Comparison of ENCODE assay signal across 18 cellular contexts in the genomic region with DNA sequence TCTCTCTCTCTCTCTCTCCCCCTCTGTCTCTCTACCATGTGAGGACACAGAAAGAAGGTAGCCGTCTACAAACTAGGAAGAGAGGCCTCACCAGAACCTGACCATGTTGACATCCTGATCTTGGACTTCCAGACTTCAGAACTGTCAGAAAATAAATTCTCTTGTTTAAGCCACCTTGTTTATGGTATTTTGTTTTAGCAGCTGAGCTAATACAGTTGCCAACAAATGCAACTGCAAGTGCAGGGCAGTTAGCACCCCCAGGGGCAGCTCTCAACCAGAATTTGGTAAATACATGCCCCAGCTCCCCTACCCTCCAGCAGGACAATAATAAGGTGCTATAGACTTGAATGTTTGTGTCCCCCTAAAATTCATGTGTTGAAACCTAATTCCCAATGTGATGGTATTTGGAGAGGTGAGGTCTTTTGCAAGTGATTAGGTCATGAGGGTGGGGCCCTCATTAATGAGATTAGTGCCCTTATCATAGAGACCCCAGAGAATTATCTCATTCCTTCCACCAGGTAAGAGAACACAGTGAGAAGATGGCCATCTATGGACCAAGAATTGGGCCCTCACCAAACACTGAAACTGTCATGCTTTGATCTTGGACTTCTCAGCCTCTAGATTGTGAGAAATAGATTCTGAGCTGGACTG. TPM values are rescaled to one million over a fixed set of nuclear protein-coding genes. Genes with fewer than 3 reads are reported as not detected.
DNase-seq lines count a peak whose midpoint lies in the region; ATAC-seq, FAIRE-seq and TF ChIP-seq lines count a peak whose summit lies in the region.
"Had no signal": no experiment of that assay in that cellular context is flagged by ENCODE, and none has a peak within 500 bp of the region (broad histone marks: within the 10 kb centered on the region; RNA-seq: fewer than 3 reads in every experiment).

No MANE protein-coding gene starts in this region.

- H2AFZ ChIP-seq in IMR-90 (replicated peaks; ENCODE audit: low read length, poor library complexity) (no peak overlapping the region), H1 (ENCODE audit: low read length) (no peak overlapping the region)

- FAIRE-seq in H1 (lab: Jason Lieb, UNC), result no peak
- FAIRE-seq: D721Med, GM12891, HTR-8/SVneo had no signal

- H3K4me2 ChIP-seq in IMR-90 (ENCODE audit: low read depth, low read length), result no peak overlapping the region
- no peak overlapping the region for H3K4me2 ChIP-seq in H1 (ENCODE audit: insufficient read depth in 1 of 2, low read depth in 2 of 2, low read length in 2 of 2)

- H3K27me3 ChIP-seq in IMR-90 (ENCODE audit: control insufficient read depth, insufficient read depth, low read length), result no peaks in the 10 kb centered on the region
- 0 out of 7 replicates have a peak, but pooled peaks cover 0 to 3% (median 0%) of the 10 kb centered on the region in 4 experiments for H3K27me3 ChIP-seq in H1 (replicated peaks in 1 of 4; ENCODE audit: control insufficient read depth in 3 of 4, extremely low read depth in 1 of 4, insufficient read depth in 3 of 4, low read length in 3 of 4)
- no peaks in the 10 kb centered on the region for H3K27me3 ChIP-seq in right lobe of liver
- H3K27me3 ChIP-seq in right atrium auricular region, result no peaks in the 10 kb centered on the region
- H3K27me3 ChIP-seq: BE2C had no signal

- POLR2A ChIA-PET in IMR-90 (lab: Charles Lee; ENCODE audit: unreplicated experiment) (interaction anchor here (0.6 kb wide), 1 partner anchor 233 kb away, joined by 3 read pairs; no protein-coding TSS in a partner anchor), H1 (lab: Charles Lee; ENCODE audit: partially characterized antibody) (no interaction called here)

- no peaks in the 10 kb centered on the region for H3K79me1 ChIP-seq in IMR-90 (ENCODE audit: low read depth in 1 of 2, low read length in 2 of 2)
- no peaks in the 10 kb centered on the region for H3K79me1 ChIP-seq in H1 (ENCODE audit: low read depth, low read length)

- H2BK20ac ChIP-seq in IMR-90 (ENCODE audit: low read depth, low read length), result 0 out of 2 replicates have a peak overlapping the region, but pooled peaks have one; percentile 14
- H2BK20ac ChIP-seq in H1 (ENCODE audit: low read length), result 0 out of 2 replicates have a peak overlapping the region, but pooled peaks have one; percentile 38

- ATAC-seq in IMR-90 (ENCODE audit: low read depth), result no peak
- ATAC-seq in right lobe of liver, result no peak
- no peak for ATAC-seq in HG03045 (IDR thresholded peaks at IDR 0.05; ENCODE audit: unreplicated experiment)

- no peak overlapping the region for H3K9ac ChIP-seq in IMR-90 (ENCODE audit: low read depth, low read length)
- no peak overlapping the region for H3K9ac ChIP-seq in H1 (replicated peaks in 1 of 4; ENCODE audit: extremely low read depth in 1 of 4, low read depth in 3 of 4, low read length in 3 of 4)

- H3K4me1 ChIP-seq in IMR-90 (ENCODE audit: control insufficient read depth, insufficient read depth, low read length), result peaks cover 3% of the 10 kb centered on the region; the same call in 1 of the 2 replicates
- peaks cover 0 to 13% (median 6%) of the 10 kb centered on the region in 4 experiments; a peak in 5 of 7 replicates for H3K4me1 ChIP-seq in H1 (replicated peaks in 1 of 4; ENCODE audit: control insufficient read depth in 3 of 4, insufficient read depth in 4 of 4, low read length in 3 of 4)
- H3K4me1 ChIP-seq in right lobe of liver, result peaks cover 0 to 28% (median 13%) of the 10 kb centered on the region in 4 donors
- peaks cover 0 to 19% of the 10 kb centered on the region in 2 donors for H3K4me1 ChIP-seq in right atrium auricular region
- H3K4me1 ChIP-seq: BE2C had no signal

- no peaks in the 10 kb centered on the region for H3K79me2 ChIP-seq in H1 (ENCODE audit: control insufficient read depth in 1 of 2, insufficient read depth in 2 of 2, low read length in 2 of 2)

- H3K9me3 ChIP-seq in IMR-90 (ENCODE audit: control insufficient read depth, insufficient read depth, low read length) (peaks cover 2% of the 10 kb centered on the region; the same call in 1 of the 2 replicates), H1 (ENCODE audit: insufficient read depth in 2 of 2, low read depth in 1 of 2, low read length in 1 of 2) (no peaks in the 10 kb centered on the region), right lobe of liver (no peaks in the 10 kb centered on the region), right atrium auricular region (no peaks in the 10 kb centered on the region)
- H3K9me3 ChIP-seq: BE2C, Caco-2 had no signal

- BruUV-seq in IMR-90 (replicated peaks; lab: Mats Ljungman, UMichigan), result no TSS peak

- H4K5ac ChIP-seq in IMR-90 (ENCODE audit: low read depth, low read length) (no peak overlapping the region), H1 (ENCODE audit: insufficient read length, low read depth, low read length) (no peak overlapping the region)

- no peaks in the 10 kb centered on the region for H3K23me2 ChIP-seq in H1 (ENCODE audit: low read depth, low read length)

- no peak overlapping the region for H3K4ac ChIP-seq in IMR-90 (ENCODE audit: low read depth, low read length)
- H3K4ac ChIP-seq in H1 (replicated peaks; ENCODE audit: insufficient read length, low read depth, low read length), result no peak overlapping the region

- H3K56ac ChIP-seq in IMR-90 (ENCODE audit: extremely low read depth, insufficient read depth, low read length), result no peak overlapping the region
- H3K56ac ChIP-seq in H1 (replicated peaks; ENCODE audit: insufficient read length, low read depth, low read length), result no peak overlapping the region

- H4K91ac ChIP-seq in IMR-90 (ENCODE audit: insufficient read depth, low read depth, low read length) (no peak overlapping the region), H1 (replicated peaks; ENCODE audit: insufficient read length, low read length) (no peak overlapping the region)

- TF ChIP-seq POLR2A in IMR-90 (IDR thresholded peaks at IDR 0.05; ENCODE audit: low read depth, low read length) (no peak), H1 (IDR thresholded peaks at IDR 0.05; ENCODE audit: control extremely low read depth in 1 of 2, low read depth in 2 of 2, low read length in 2 of 2) (no peak), right lobe of liver (IDR thresholded peaks at IDR 0.05) (no peak)

- TF ChIP-seq CTCF in IMR-90 (conservative IDR thresholded peaks at IDR 0.05; ENCODE audit: low read depth, low read length) (no peak), H1 (IDR thresholded peaks at IDR 0.05; ENCODE audit: control extremely low read depth in 1 of 3, insufficient read depth in 1 of 3, low read depth in 1 of 3, low read length in 3 of 3) (no peak), right lobe of liver (IDR thresholded peaks at IDR 0.05) (no peak), right atrium auricular region (IDR thresholded peaks at IDR 0.05) (no peak)

- WGBS in IMR-90 (ENCODE audit: extremely low coverage in 2 of 2, insufficient read length in 1 of 2), 2 experiments, result no CpG with 5 or more reads among the region's 1 CpG
- 88% methylated on average over 1 of the region's 1 CpG; no CpG with 5 or more reads in 1 of the 2 experiments for WGBS in H1 (ENCODE audit: extremely low coverage in 1 of 2, insufficient coverage in 1 of 2, insufficient read length in 1 of 2, insufficient replicate concordance in 2 of 2, low coverage in 1 of 2, low lambda C conversion rate in 2 of 2, missing lambda C conversion rate in 1 of 2), 2 experiments
- WGBS in right lobe of liver (ENCODE audit: insufficient coverage, low coverage, low lambda C conversion rate, missing lambda C conversion rate), result 40% methylated on average over 1 of the region's 1 CpG

- no peak overlapping the region for H3K4me3 ChIP-seq in IMR-90 (ENCODE audit: insufficient read depth, low read depth, low read length)
- H3K4me3 ChIP-seq in H1 (ENCODE audit: extremely low read depth in 1 of 4, insufficient read depth in 2 of 4, low read depth in 3 of 4, low read length in 4 of 4), result no peak overlapping the region
- no peak overlapping the region for H3K4me3 ChIP-seq in right lobe of liver
- H3K4me3 ChIP-seq in right atrium auricular region, result no peak overlapping the region

- H4K8ac ChIP-seq in IMR-90 (ENCODE audit: low read depth in 2 of 2, low read length in 2 of 2) (no peak overlapping the region), H1 (ENCODE audit: extremely low read depth, insufficient read depth, low read length) (no peak overlapping the region)

- intact Hi-C loops in IMR-90 (cut with micrococcal nuclease) (loop anchor here (5.0 to 10.0 kb wide), 2 partner anchors 214 to 646 kb away; no protein-coding TSS in a partner anchor), right lobe of liver (cut with DNase I) (loop anchor here (5.0 to 10.0 kb wide), 3 partner anchors 46 to 284 kb away; a partner anchor contains a TSS)

- H4K20me1 ChIP-seq in IMR-90 (ENCODE audit: insufficient read depth, low read length) (no peaks in the 10 kb centered on the region), H1 (replicated peaks in 1 of 2; ENCODE audit: control insufficient read depth in 1 of 2, insufficient read depth in 2 of 2, low read length in 2 of 2) (no peaks in the 10 kb centered on the region)

- CTCF ChIA-PET in IMR-90 (lab: Yijun Ruan, JAX) (interaction anchor here (0.6 to 0.9 kb wide), 3 partner anchors 64 to 296 kb away, joined by 3 read pairs; no protein-coding TSS in a partner anchor), H1 (lab: Charles Lee; ENCODE audit: partially characterized antibody) (interaction anchor here (0.8 to 11.7 kb wide), 11 partner anchors 8 to 333 kb away, joined by 3 to 249 read pairs (median 4); no protein-coding TSS in a partner anchor)

- H2BK120ac ChIP-seq in IMR-90 (ENCODE audit: low read depth, low read length) (no peak overlapping the region), H1 (replicated peaks; ENCODE audit: low read depth, low read length) (no peak overlapping the region)

- H3K14ac ChIP-seq in IMR-90 (replicated peaks; ENCODE audit: low read depth, low read length) (no peak overlapping the region), H1 (ENCODE audit: insufficient read length) (no peak overlapping the region)

- dilution Hi-C loops in IMR-90 (cut with HindIII; ENCODE audit: low sequenced_read_pairs, unreplicated experiment), result loop anchor here (25.0 kb wide), 1 partner anchor 299 kb away; no protein-coding TSS in a partner anchor

- no peak overlapping the region for H3K27ac ChIP-seq in IMR-90 (ENCODE audit: insufficient read depth, low read length)
- no peak overlapping the region for H3K27ac ChIP-seq in H1 (ENCODE audit: low read depth, low read length)
- peak overlapping the region in 2 of 3 donors; percentile 60 to 83 for H3K27ac ChIP-seq in right lobe of liver
- H3K27ac ChIP-seq in right atrium auricular region, result no peak overlapping the region

- H3K36me3 ChIP-seq in IMR-90 (ENCODE audit: control insufficient read depth, insufficient read depth, low read length) (no peaks in the 10 kb centered on the region), H1 (ENCODE audit: control insufficient read depth in 2 of 4, insufficient read depth in 4 of 4, low read length in 3 of 4) (no peaks in the 10 kb centered on the region), right lobe of liver (no peaks in the 10 kb centered on the region), right atrium auricular region (no peaks in the 10 kb centered on the region)
- H3K36me3 ChIP-seq: BE2C had no signal

- H2AK9ac ChIP-seq in IMR-90 (replicated peaks; ENCODE audit: low read depth, low read length, poor library complexity), result no peak overlapping the region

- no peaks in the 10 kb centered on the region; the same call in 1 of the 2 replicates for H3K9me1 ChIP-seq in IMR-90 (ENCODE audit: insufficient read depth, low read length)

- H2BK5ac ChIP-seq in IMR-90 (ENCODE audit: low read depth, low read length, poor library complexity, severe bottlenecking) (no peak overlapping the region), H1 (ENCODE audit: low read depth, low read length) (no peak overlapping the region)

- in situ Hi-C loops in IMR-90 (cut with MboI; ENCODE audit: low sequenced_read_pairs), result loop anchor here (5.0 to 25.0 kb wide), 3 partner anchors 294 to 649 kb away; no protein-coding TSS in a partner anchor

- H2BK15ac ChIP-seq in IMR-90 (ENCODE audit: low read depth, low read length) (peak overlapping the region; percentile 67), H1 (ENCODE audit: low read length) (no peak overlapping the region; the same call in 1 of the 2 replicates)

- no peak overlapping the region for H2AK5ac ChIP-seq in IMR-90 (ENCODE audit: low read depth, low read length)
- H2AK5ac ChIP-seq in H1 (ENCODE audit: low read depth, low read length), result no peak overlapping the region

- TF ChIP-seq RAD21 in IMR-90 (IDR thresholded peaks at IDR 0.05; ENCODE audit: low read length), result no peak
- no peak for TF ChIP-seq RAD21 in H1 (IDR thresholded peaks at IDR 0.05 in 1 of 2, conservative IDR thresholded peaks at IDR 0.05 in 1 of 2; ENCODE audit: low read depth in 2 of 2, low read length in 2 of 2)

- no peak for DNase-seq in IMR-90
- DNase-seq in H1 (ENCODE audit: low read depth in 1 of 2, low spot score in 2 of 2), result no peak
- no peak for DNase-seq in right lobe of liver
- no peak for DNase-seq in right atrium auricular region (ENCODE audit: low spot score)
- DNase-seq in stimulated activated naive CD4-positive, alpha-beta T cell (lab: John Stamatoyannopoulos, UW), result no peak
- no peak for DNase-seq in middle frontal gyrus (ENCODE audit: extremely low spot score, low spot score)
- DNase-seq: ACHN; BE2C; C1 segment of cervical spinal cord; Caco-2; CD4-positive, alpha-beta T cell; GOT3; H9; KG1 had no signal

- no peak overlapping the region for H2BK12ac ChIP-seq in H1 (ENCODE audit: low read depth, low read length)

- H3K18ac ChIP-seq in IMR-90 (ENCODE audit: low read depth, low read length), result 0 out of 2 replicates have a peak overlapping the region, but pooled peaks have one; percentile 45
- H3K18ac ChIP-seq in H1 (ENCODE audit: extremely low read depth, low read length), result no peak overlapping the region

- no peak for TF ChIP-seq EP300 in H1 (IDR thresholded peaks at IDR 0.05; ENCODE audit: borderline replicate concordance in 1 of 2, low read depth in 2 of 2, low read length in 2 of 2)

- H3K23ac ChIP-seq in IMR-90 (ENCODE audit: low read depth, low read length) (no peak overlapping the region), H1 (ENCODE audit: insufficient read length) (no peak overlapping the region)

RNA-seq across cellular contexts. Expression of a gene that starts 6.7 kb away (rescaled TPM):
- total RNA-seq in IMR-90 (2012; rRNA removed), result 0.72 and 0.83 TPM in 2 replicates
- 3.1 and 3.9 TPM in 2 replicates for polyA plus RNA-seq in IMR-90 (2012; rRNA removed)
- 3.4 and 7.6 TPM in 2 replicates for polyA plus RNA-seq in IMR-90 (2012; cell fraction: cytosol; rRNA removed)
- 2.9 and 7.4 TPM in 2 replicates for polyA plus RNA-seq in IMR-90 (2012; cell fraction: nucleus; rRNA removed; ENCODE audit: low replicate concordance)
- 1.6 and 1.7 TPM in 2 replicates for total RNA-seq in H1 (2021; fragmentation: NEBNext Ultra II Directional; extraction: Animal tissue kit (Norgen Biotek cat#: 25700))
- polyA plus RNA-seq in H1 (2011; rRNA removed), result 1.0 and 1.6 TPM in 2 replicates
- 0.96 TPM for polyA plus RNA-seq in H1 (2011; cell fraction: cytosol; rRNA removed)
- polyA plus RNA-seq in H1 (2011; cell fraction: nucleus; rRNA removed), result 1.5 TPM
- polyA plus RNA-seq in H1 (2012, experiment 1 of 2), result 1.6 to 2.1 TPM (median 1.8 TPM) in 4 replicates
- 1.8 TPM for polyA plus RNA-seq in H1 (2012, experiment 2 of 2)
- 2.7 TPM for polyA plus RNA-seq in H1 (2013, experiment 1 of 2)
- 3.0 TPM for polyA plus RNA-seq in H1 (2013, experiment 2 of 2)
- 0.32 and 1.1 TPM in 2 replicates for polyA minus RNA-seq in H1 (2011; rRNA and poly(A)+ RNA removed)
- not detected for polyA minus RNA-seq in H1 (2011; cell fraction: cytosol; rRNA and poly(A)+ RNA removed)
- 1.2 TPM for polyA minus RNA-seq in H1 (2011; cell fraction: nucleus; rRNA and poly(A)+ RNA removed)
- total RNA-seq in right lobe of liver, result under 1 TPM in 5 of 6 experiments, not detected in 1; 0.13 to 0.53 (median 0.25) TPM
- total RNA-seq in right atrium auricular region, result 1 to 10 TPM; 1.0 to 3.0 TPM

Comparison
In these comparisons a context has a peak if more than half of its experiments do, and no peak if none do; other contexts are left out.
1. H3K27ac ChIP-seq: peak in right lobe of liver (2 of 3); none in IMR-90 (single experiment), H1 (single experiment) and right atrium auricular region (0 of 2).